In the genomic region with DNA sequence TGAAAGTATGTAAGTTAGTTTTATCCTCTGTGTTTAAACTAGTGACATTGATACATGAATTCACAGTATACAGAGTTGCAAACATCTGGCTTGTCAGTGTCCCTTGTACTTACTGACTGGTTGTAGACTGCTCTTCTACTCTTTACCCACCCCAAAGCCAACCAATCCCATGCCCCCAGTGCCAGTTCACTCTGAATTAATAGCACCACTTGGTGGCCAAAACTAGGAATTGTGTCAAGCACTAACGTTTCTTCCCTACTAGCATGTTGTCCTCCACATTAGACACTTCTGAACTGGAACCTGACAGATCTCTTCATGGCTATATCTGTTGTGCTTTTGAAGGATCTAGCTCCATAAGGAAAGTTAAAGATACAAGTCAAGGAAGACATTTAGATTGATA, we compare ENCODE assay signal across 8 cellular contexts. TPM values are rescaled to one million over a fixed set of nuclear protein-coding genes. Genes with fewer than 3 reads are reported as not detected.
DNase-seq lines count a peak whose midpoint lies in the region; ATAC-seq and TF ChIP-seq lines count a peak whose summit lies in the region.

No MANE protein-coding gene starts in this region.

- H3K36me3 ChIP-seq in mesenchymal stem cell (ENCODE audit: control insufficient read depth in 1 of 2, insufficient read depth in 2 of 2, low read depth in 1 of 2, low read length in 2 of 2) = peaks cover 6 to 82% of the 10 kb centered on the region in 2 experiments

- no peak overlapping the region for H2BK120ac ChIP-seq in mesenchymal stem cell (ENCODE audit: low read depth, low read length)

- WGBS in mesenchymal stem cell = 40% methylated on average over 1 of the region's 1 CpG

- no peak for ATAC-seq in activated CD8-positive, alpha-beta memory T cell treated with anti-CD3 and anti-CD28 coated beads, Interleukin-2, amount 10 ng/mL, durations not matched to agents 7 days and 5 days
- ATAC-seq in HG03439 (IDR thresholded peaks at IDR 0.05; ENCODE audit: unreplicated experiment) (no peak), HG03139 (IDR thresholded peaks at IDR 0.05; ENCODE audit: unreplicated experiment) (no peak)

- H3K36me3 Mint-ChIP-seq in activated CD8-positive, alpha-beta memory T cell treated with anti-CD3 and anti-CD28 coated beads, Interleukin-2, amount 10 ng/mL, durations not matched to agents 7 days and 5 days = no peaks in the 10 kb centered on the region

- DNase-seq in NCI-H446 (lab: John Stamatoyannopoulos, UW) (peak; percentile 25 to 59), NCI-H446 treated with DMSO at 0.1 percent for 48 hours (lab: John Stamatoyannopoulos, UW) (no peak), KBM-7 (peak; percentile 79), mesenchymal stem cell (peak; percentile 59)
- DNase-seq in activated CD8-positive, alpha-beta memory T cell treated with anti-CD3 and anti-CD28 coated beads, Interleukin-2, amount 10 ng/mL, durations not matched to agents 7 days and 5 days = no peak

- no peak overlapping the region for H3K27ac Mint-ChIP-seq in activated CD8-positive, alpha-beta memory T cell treated with anti-CD3 and anti-CD28 coated beads, Interleukin-2, amount 10 ng/mL, durations not matched to agents 7 days and 5 days

- peaks cover 2% of the 10 kb centered on the region for H3K4me1 Mint-ChIP-seq in activated CD8-positive, alpha-beta memory T cell treated with anti-CD3 and anti-CD28 coated beads, Interleukin-2, amount 10 ng/mL, durations not matched to agents 7 days and 5 days

- H3K4me3 Mint-ChIP-seq in activated CD8-positive, alpha-beta memory T cell treated with anti-CD3 and anti-CD28 coated beads, Interleukin-2, amount 10 ng/mL, durations not matched to agents 7 days and 5 days = no peak overlapping the region

- in situ Hi-C loops in KBM-7 (cut with MboI; ENCODE audit: low pct_unique_long_range_greater_than_20kb, low sequenced_read_pairs) = no loop called here

- no peak overlapping the region for H3K27ac ChIP-seq in VCaP
- H3K27ac ChIP-seq in mesenchymal stem cell (ENCODE audit: low read length, poor library complexity, severe bottlenecking) = no peak overlapping the region

- H3K14ac ChIP-seq in mesenchymal stem cell (ENCODE audit: low read length in 2 of 2) = no peak overlapping the region

- H3K4me2 ChIP-seq in mesenchymal stem cell (ENCODE audit: low read length, poor library complexity, severe bottlenecking) = no peak overlapping the region

- H3K9me3 ChIP-seq in mesenchymal stem cell (ENCODE audit: control insufficient read depth, low read length) = no peaks in the 10 kb centered on the region

- no peaks in the 10 kb centered on the region for H3K27me3 Mint-ChIP-seq in activated CD8-positive, alpha-beta memory T cell treated with anti-CD3 and anti-CD28 coated beads, Interleukin-2, amount 10 ng/mL, durations not matched to agents 7 days and 5 days

- H3K9ac ChIP-seq in mesenchymal stem cell (ENCODE audit: low read length) = no peak overlapping the region

- peak; percentile 62 for TF ChIP-seq CTCF in VCaP (conservative IDR thresholded peaks at IDR 0.05)

- H3K27me3 ChIP-seq in mesenchymal stem cell (ENCODE audit: control insufficient read depth in 1 of 2, insufficient read depth in 1 of 2, low read length in 2 of 2) = no peaks in the 10 kb centered on the region

- CTCF ChIA-PET in activated CD8-positive, alpha-beta memory T cell treated with anti-CD3 and anti-CD28 coated beads, Interleukin-2, amount 10 ng/mL, durations not matched to agents 7 days and 5 days (lab: Charles Lee) = interaction anchor here (1.0 kb wide), 1 partner anchor 402 kb away, joined by 3 read pairs; no protein-coding TSS in a partner anchor

- no peaks in the 10 kb centered on the region for H3K4me1 ChIP-seq in mesenchymal stem cell (ENCODE audit: control insufficient read depth, insufficient read depth, low read depth, low read length)

- H3K4me3 ChIP-seq in mesenchymal stem cell (ENCODE audit: insufficient read depth in 1 of 2, low read depth in 1 of 2, low read length in 2 of 2) = no peak overlapping the region

- no peak overlapping the region for H2BK15ac ChIP-seq in mesenchymal stem cell (ENCODE audit: low read depth, poor library complexity, severe bottlenecking)

- H2BK5ac ChIP-seq in mesenchymal stem cell (ENCODE audit: low read depth, low read length, poor library complexity, severe bottlenecking) = no peak overlapping the region

- no peaks in the 10 kb centered on the region for H3K9me3 Mint-ChIP-seq in activated CD8-positive, alpha-beta memory T cell treated with anti-CD3 and anti-CD28 coated beads, Interleukin-2, amount 10 ng/mL, durations not matched to agents 7 days and 5 days (ENCODE audit: low read depth)

- no peak overlapping the region for H2AK5ac ChIP-seq in mesenchymal stem cell (ENCODE audit: low read length, severe bottlenecking)

- H4K8ac ChIP-seq in mesenchymal stem cell (ENCODE audit: low read length) = no peak overlapping the region

- H3K23ac ChIP-seq in mesenchymal stem cell (ENCODE audit: low read length in 2 of 2) = no peak overlapping the region

- no peak overlapping the region for H4K91ac ChIP-seq in mesenchymal stem cell (ENCODE audit: low read length)

- no peak overlapping the region for H2AFZ ChIP-seq in mesenchymal stem cell (ENCODE audit: low read depth, low read length)

- H2BK12ac ChIP-seq in mesenchymal stem cell (ENCODE audit: low read length in 2 of 2) = no peak overlapping the region

- H3K4ac ChIP-seq in mesenchymal stem cell (ENCODE audit: low read depth in 1 of 2, low read length in 2 of 2) = no peak overlapping the region

- no peak overlapping the region for H3K18ac ChIP-seq in mesenchymal stem cell (ENCODE audit: low read depth in 1 of 2, low read length in 2 of 2)

- H3K79me1 ChIP-seq in mesenchymal stem cell (replicated peaks; ENCODE audit: low read length, poor library complexity, severe bottlenecking) = no peaks in the 10 kb centered on the region

RNA-seq across cellular contexts. Expression of a gene that starts 27.2 kb away (rescaled TPM):
- polyA plus RNA-seq in mesenchymal stem cell (2013, experiment 1 of 2) = 0.01 TPM
- polyA plus RNA-seq in mesenchymal stem cell (2013, experiment 2 of 2) = not detected
- total RNA-seq in activated CD8-positive, alpha-beta memory T cell treated with anti-CD3 and anti-CD28 coated beads, Interleukin-2, amount 10 ng/mL, durations not matched to agents 7 days and 5 days = under 1 TPM; 0.26 to 0.58 TPM

Comparison
In these comparisons a context has a peak if more than half of its experiments do, and no peak if none do; other contexts are left out.
1. DNase-seq: peak in NCI-H446 (2 of 2), KBM-7 (single experiment) and mesenchymal stem cell (single experiment); none in NCI-H446 treated with DMSO at 0.1 percent for 48 hours (single experiment) and activated CD8-positive, alpha-beta memory T cell treated with anti-CD3 and anti-CD28 coated beads, Interleukin-2, amount 10 ng/mL, durations not matched to agents 7 days and 5 days (single experiment).